In the genomic region with DNA sequence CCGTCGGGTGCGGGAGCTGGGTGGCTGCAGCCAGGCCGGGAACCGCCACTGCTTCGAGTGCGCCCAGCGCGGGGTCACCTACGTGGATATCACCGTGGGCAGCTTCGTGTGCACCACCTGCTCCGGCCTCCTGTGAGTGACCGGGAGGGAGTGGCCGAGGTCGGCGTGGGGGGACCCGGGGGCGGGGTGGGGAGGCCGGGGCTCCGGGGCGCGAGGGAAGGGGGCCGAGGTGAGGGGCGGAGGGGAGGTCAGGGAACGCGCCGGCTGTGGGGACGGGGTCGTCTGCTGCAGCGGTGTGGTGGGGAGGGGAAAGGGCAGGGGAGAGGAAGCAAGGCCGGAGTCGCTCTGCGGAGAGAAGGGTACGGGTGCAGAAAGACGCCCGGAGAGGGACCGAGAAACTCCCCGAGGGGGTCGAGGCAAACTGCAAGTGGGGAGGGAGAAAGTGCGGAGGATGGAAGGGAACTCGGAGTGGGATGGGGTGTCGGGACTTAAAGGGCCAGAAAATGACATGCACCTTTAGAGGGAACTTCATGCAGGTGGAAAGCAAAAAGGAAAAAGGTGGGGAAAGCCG, we compare ENCODE assay signal across 8 cellular contexts. TPM values are rescaled to one million over a fixed set of nuclear protein-coding genes. Genes with fewer than 3 reads are reported as not detected.
DNase-seq lines count a peak whose midpoint lies in the region; ATAC-seq, FAIRE-seq and TF ChIP-seq lines count a peak whose summit lies in the region.

No MANE protein-coding gene starts in this region.

- TF ChIP-seq CTCF in AG04450 (IDR thresholded peaks at IDR 0.05; ENCODE audit: low read depth, low read length) (no peak), IMR-90 (conservative IDR thresholded peaks at IDR 0.05; ENCODE audit: low read depth, low read length) (no peak), bronchial epithelial cell (IDR thresholded peaks at IDR 0.05; ENCODE audit: insufficient read depth, low read length, severe bottlenecking) (no peak)

- no peak overlapping the region for H3K56ac ChIP-seq in IMR-90 (ENCODE audit: extremely low read depth, insufficient read depth, low read length)

- H3K4me3 ChIP-seq in AG04450 (ENCODE audit: low read depth, low read length) (peak overlapping the region; percentile 81), IMR-90 (ENCODE audit: insufficient read depth, low read depth, low read length) (peak overlapping the region; percentile 61), bronchial epithelial cell (ENCODE audit: low read depth, low read length) (peak overlapping the region; percentile 80), mucosa of stomach (ENCODE audit: low read length) (peak overlapping the region; percentile 41)

- H3K4ac ChIP-seq in IMR-90 (ENCODE audit: low read depth, low read length) = no peak overlapping the region

- no peaks in the 10 kb centered on the region for H3K9me1 ChIP-seq in IMR-90 (ENCODE audit: insufficient read depth, low read length)

- peak overlapping the region; percentile 98 for H3K4me2 ChIP-seq in IMR-90 (ENCODE audit: low read depth, low read length)

- POLR2A ChIA-PET in AG04450 (lab: Yijun Ruan, JAX) (interaction anchor here (0.6 to 1.6 kb wide), 3 partner anchors 17 to 335 kb away, joined by 3 to 14 read pairs (median 5); partner anchors contain the start of genes FBXO24, LRCH4 and SRRT), IMR-90 (lab: Charles Lee; ENCODE audit: unreplicated experiment) (no interaction called here)

- no peak for TF ChIP-seq POLR2A in IMR-90 (IDR thresholded peaks at IDR 0.05; ENCODE audit: low read depth, low read length)

- H2BK120ac ChIP-seq in IMR-90 (ENCODE audit: low read depth, low read length) = no peak overlapping the region

- BruUV-seq in IMR-90 (replicated peaks; lab: Mats Ljungman, UMichigan) = no TSS peak

- peak overlapping the region; percentile 70 for H2AK9ac ChIP-seq in IMR-90 (replicated peaks; ENCODE audit: low read depth, low read length, poor library complexity)

- intact Hi-C loops in IMR-90 (cut with micrococcal nuclease) = no loop called here

- ATAC-seq in IMR-90 (ENCODE audit: low read depth) (no peak), HG02885 (IDR thresholded peaks at IDR 0.05; ENCODE audit: poor library complexity, unreplicated experiment) (no peak)

- H4K5ac ChIP-seq in IMR-90 (ENCODE audit: low read depth, low read length) = no peak overlapping the region

- no peak overlapping the region for H2BK15ac ChIP-seq in IMR-90 (ENCODE audit: low read depth, low read length)

- no peak overlapping the region for H4K91ac ChIP-seq in IMR-90 (ENCODE audit: insufficient read depth, low read depth, low read length)

- H3K9ac ChIP-seq in IMR-90 (ENCODE audit: low read depth, low read length) (peak overlapping the region; percentile 24), mucosa of stomach (ENCODE audit: low read length) (peak overlapping the region; percentile 64)

- H3K27ac ChIP-seq in AG04450 (ENCODE audit: low read depth, low read length) (no peak overlapping the region), IMR-90 (ENCODE audit: insufficient read depth, low read length) (no peak overlapping the region; the same call in 1 of the 2 replicates)

- H3K79me1 ChIP-seq in IMR-90 (ENCODE audit: low read depth in 1 of 2, low read length in 2 of 2) = peaks cover 16 to 17% of the 10 kb centered on the region in 2 experiments

- H2BK5ac ChIP-seq in IMR-90 (ENCODE audit: low read depth, low read length, poor library complexity, severe bottlenecking) = no peak overlapping the region

- no peak overlapping the region for H4K8ac ChIP-seq in IMR-90 (ENCODE audit: low read depth in 2 of 2, low read length in 2 of 2)

- 1% methylated on average over 29 of the region's 44 CpGs; no CpG with 5 or more reads in 1 of the 2 experiments for WGBS in IMR-90 (ENCODE audit: extremely low coverage in 2 of 2, insufficient read length in 1 of 2), 2 experiments

- no peak overlapping the region for H2AK5ac ChIP-seq in IMR-90 (ENCODE audit: low read depth, low read length)

- H3K14ac ChIP-seq in IMR-90 (replicated peaks; ENCODE audit: low read depth, low read length) = no peak overlapping the region

- H3K4me1 ChIP-seq in IMR-90 (ENCODE audit: control insufficient read depth, insufficient read depth, low read length) (peaks cover 3% of the 10 kb centered on the region), mucosa of stomach (ENCODE audit: control insufficient read depth, insufficient read depth, low read length) (peaks cover 19% of the 10 kb centered on the region)

- H3K23ac ChIP-seq in IMR-90 (ENCODE audit: low read depth, low read length) = peak overlapping the region; percentile 71; the same call in 1 of the 2 replicates

- in situ Hi-C loops in IMR-90 (cut with MboI; ENCODE audit: low sequenced_read_pairs) = loop anchor here (5.0 kb wide), 1 partner anchor 57 kb away; the partner anchor contains the start of gene NYAP1

- H2AFZ ChIP-seq in IMR-90 (replicated peaks; ENCODE audit: low read length, poor library complexity) = peak overlapping the region; percentile 92

- TF ChIP-seq RAD21 in IMR-90 (IDR thresholded peaks at IDR 0.05; ENCODE audit: low read length) = no peak

- H3K9me3 ChIP-seq in AG04450 (ENCODE audit: control insufficient read depth, insufficient read depth, low read length) (no peaks in the 10 kb centered on the region), IMR-90 (ENCODE audit: control insufficient read depth, insufficient read depth, low read length) (no peaks in the 10 kb centered on the region), mucosa of stomach (ENCODE audit: control insufficient read depth, low read length) (no peaks in the 10 kb centered on the region)

- DNase-seq in AG04450 (ENCODE audit: low read depth, low spot score) = no peak
- DNase-seq in IMR-90 = no peak
- DNase-seq in bronchial epithelial cell (ENCODE audit: low read depth) = no peak
- no peak for DNase-seq in T1000 (lab: John Stamatoyannopoulos, UW)
- no peak for DNase-seq in NCI-H1092 treated with DMSO at 0.1 percent for 48 hours (lab: John Stamatoyannopoulos, UW)
- DNase-seq in NCI-H510A (lab: John Stamatoyannopoulos, UW) = no peak

- H2BK20ac ChIP-seq in IMR-90 (ENCODE audit: low read depth, low read length) = no peak overlapping the region

- H3K18ac ChIP-seq in IMR-90 (ENCODE audit: low read depth, low read length) = no peak overlapping the region

- CTCF ChIA-PET in AG04450 (lab: Charles Lee) (interaction anchor here (0.6 to 2.5 kb wide), 6 partner anchors 20 to 152 kb away, joined by 4 to 10 read pairs (median 5); no protein-coding TSS in a partner anchor), IMR-90 (lab: Yijun Ruan, JAX) (interaction anchor here (1.0 to 1.1 kb wide), 2 partner anchors 31 to 57 kb away, joined by 3 read pairs; no protein-coding TSS in a partner anchor)

- H3K27me3 ChIP-seq in AG04450 (ENCODE audit: control insufficient read depth, insufficient read depth, low read length) = peaks cover 3% of the 10 kb centered on the region
- no peaks in the 10 kb centered on the region for H3K27me3 ChIP-seq in IMR-90 (ENCODE audit: control insufficient read depth, insufficient read depth, low read length)
- no peaks in the 10 kb centered on the region for H3K27me3 ChIP-seq in bronchial epithelial cell (ENCODE audit: control insufficient read depth, insufficient read depth, low read length)
- no peaks in the 10 kb centered on the region for H3K27me3 ChIP-seq in mucosa of stomach (ENCODE audit: control insufficient read depth, insufficient read depth, low read length)

- H4K20me1 ChIP-seq in IMR-90 (ENCODE audit: insufficient read depth, low read length) = no peaks in the 10 kb centered on the region

- no peak for FAIRE-seq in bronchial epithelial cell (lab: Jason Lieb, UNC)

- no peaks in the 10 kb centered on the region for H3K36me3 ChIP-seq in IMR-90 (ENCODE audit: control insufficient read depth, insufficient read depth, low read length)
- no peaks in the 10 kb centered on the region for H3K36me3 ChIP-seq in bronchial epithelial cell (ENCODE audit: control insufficient read depth, insufficient read depth, low read length)
- no peaks in the 10 kb centered on the region for H3K36me3 ChIP-seq in mucosa of stomach (ENCODE audit: control insufficient read depth, insufficient read depth, low read length)

- dilution Hi-C loops in IMR-90 (cut with HindIII; ENCODE audit: low sequenced_read_pairs, unreplicated experiment) = no loop called here

RNA-seq across cellular contexts. Expression of gene AGFG2, which starts 0.5 kb away (rescaled TPM):
- 5.7 and 6.4 TPM in 2 replicates for polyA plus RNA-seq in AG04450 (2011; rRNA removed)
- 5.0 and 6.1 TPM in 2 replicates for polyA minus RNA-seq in AG04450 (2011; rRNA and poly(A)+ RNA removed)
- total RNA-seq in IMR-90 (2012; rRNA removed) = 3.0 and 4.2 TPM in 2 replicates
- 10.0 and 14.2 TPM in 2 replicates for polyA plus RNA-seq in IMR-90 (2012; rRNA removed)
- polyA plus RNA-seq in IMR-90 (2012; cell fraction: cytosol; rRNA removed) = 4.0 and 11.5 TPM in 2 replicates
- 9.6 and 20.8 TPM in 2 replicates for polyA plus RNA-seq in IMR-90 (2012; cell fraction: nucleus; rRNA removed; ENCODE audit: low replicate concordance)
- total RNA-seq in bronchial epithelial cell = 1.3 and 2.3 TPM in 2 replicates

RNA-seq across cellular contexts. Expression of gene SAP25, which starts 34.2 kb away (rescaled TPM):
- polyA plus RNA-seq in AG04450 (2011; rRNA removed) (not detected in 2 replicates), IMR-90 (2012; rRNA removed) (1.8 and 2.3 TPM in 2 replicates)
- polyA minus RNA-seq in AG04450 (2011; rRNA and poly(A)+ RNA removed) = not detected in 2 replicates
- total RNA-seq in IMR-90 (2012; rRNA removed) (not detected in 2 replicates), bronchial epithelial cell (not detected in 2 replicates)
- 0.54 and 0.62 TPM in 2 replicates for polyA plus RNA-seq in IMR-90 (2012; cell fraction: cytosol; rRNA removed)
- 8.7 and 38.4 TPM in 2 replicates for polyA plus RNA-seq in IMR-90 (2012; cell fraction: nucleus; rRNA removed; ENCODE audit: low replicate concordance)

RNA-seq across cellular contexts. Expression of gene LRCH4, which starts 46.4 kb away (rescaled TPM):
- polyA plus RNA-seq in AG04450 (2011; rRNA removed) = 11.3 and 12.9 TPM in 2 replicates
- 16.2 and 22.0 TPM in 2 replicates for polyA minus RNA-seq in AG04450 (2011; rRNA and poly(A)+ RNA removed)
- total RNA-seq in IMR-90 (2012; rRNA removed) = 5.0 and 6.1 TPM in 2 replicates
- polyA plus RNA-seq in IMR-90 (2012; rRNA removed) = 41.3 and 42.2 TPM in 2 replicates
- 20.5 and 31.1 TPM in 2 replicates for polyA plus RNA-seq in IMR-90 (2012; cell fraction: cytosol; rRNA removed)
- 247 and 673 TPM in 2 replicates for polyA plus RNA-seq in IMR-90 (2012; cell fraction: nucleus; rRNA removed; ENCODE audit: low replicate concordance)
- total RNA-seq in bronchial epithelial cell = 3.9 and 8.2 TPM in 2 replicates

RNA-seq across cellular contexts. Expression of gene FBXO24, which starts 46.6 kb away (rescaled TPM):
- polyA plus RNA-seq in AG04450 (2011; rRNA removed) = 0.29 and 0.33 TPM in 2 replicates
- 0.35 and 2.1 TPM in 2 replicates for polyA minus RNA-seq in AG04450 (2011; rRNA and poly(A)+ RNA removed)
- 0.28 and 0.54 TPM in 2 replicates for total RNA-seq in IMR-90 (2012; rRNA removed)
- polyA plus RNA-seq in IMR-90 (2012; rRNA removed) = 0.29 and 0.43 TPM in 2 replicates
- polyA plus RNA-seq in IMR-90 (2012; cell fraction: cytosol; rRNA removed) = 0.23 and 0.58 TPM in 2 replicates
- polyA plus RNA-seq in IMR-90 (2012; cell fraction: nucleus; rRNA removed; ENCODE audit: low replicate concordance) = 1.5 and 2.5 TPM in 2 replicates
- total RNA-seq in bronchial epithelial cell = 0.38 and 0.53 TPM in 2 replicates

RNA-seq across cellular contexts. Expression of gene NYAP1, which starts 55.8 kb away (rescaled TPM):
- polyA plus RNA-seq in AG04450 (2011; rRNA removed) (0.35 and 0.38 TPM in 2 replicates), IMR-90 (2012; rRNA removed) (1.3 and 1.5 TPM in 2 replicates)
- polyA minus RNA-seq in AG04450 (2011; rRNA and poly(A)+ RNA removed) = 0.14 and 0.17 TPM in 2 replicates
- total RNA-seq in IMR-90 (2012; rRNA removed) (0.18 and 0.28 TPM in 2 replicates), bronchial epithelial cell (under 0.01 and 0.64 TPM in 2 replicates)
- polyA plus RNA-seq in IMR-90 (2012; cell fraction: cytosol; rRNA removed) = 0.94 and 1.1 TPM in 2 replicates
- 1.8 and 2.7 TPM in 2 replicates for polyA plus RNA-seq in IMR-90 (2012; cell fraction: nucleus; rRNA removed; ENCODE audit: low replicate concordance)
